1 cellular context compared by ENCODE assay signal in the genomic region with DNA sequence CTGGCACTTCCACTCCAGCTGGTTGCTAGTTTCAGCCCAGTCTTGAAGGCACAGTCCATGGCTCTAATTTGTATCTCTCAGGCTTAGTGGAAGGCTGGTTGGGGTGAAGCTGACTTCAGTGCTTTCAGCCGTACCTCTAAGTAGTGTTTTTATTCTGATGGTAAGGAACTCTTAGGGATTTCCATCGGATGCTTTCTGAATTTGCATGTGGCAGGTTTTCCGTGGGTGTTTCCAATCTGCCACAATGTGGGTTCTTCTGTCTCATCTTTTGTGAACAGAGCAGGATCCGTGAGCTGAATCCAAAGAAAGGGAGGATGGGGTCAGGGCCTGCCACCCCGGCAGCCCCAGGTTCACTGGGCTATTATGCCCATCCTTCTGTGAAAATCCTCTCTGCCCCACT.
TF ChIP-seq lines count a peak whose summit lies in the region.

No MANE protein-coding gene starts in this region.

TF ChIP-seq in GM23338, 12 proteins besides CTCF, POLR2A, EP300 and RAD21:
- TF ChIP-seq, protein P1, sequence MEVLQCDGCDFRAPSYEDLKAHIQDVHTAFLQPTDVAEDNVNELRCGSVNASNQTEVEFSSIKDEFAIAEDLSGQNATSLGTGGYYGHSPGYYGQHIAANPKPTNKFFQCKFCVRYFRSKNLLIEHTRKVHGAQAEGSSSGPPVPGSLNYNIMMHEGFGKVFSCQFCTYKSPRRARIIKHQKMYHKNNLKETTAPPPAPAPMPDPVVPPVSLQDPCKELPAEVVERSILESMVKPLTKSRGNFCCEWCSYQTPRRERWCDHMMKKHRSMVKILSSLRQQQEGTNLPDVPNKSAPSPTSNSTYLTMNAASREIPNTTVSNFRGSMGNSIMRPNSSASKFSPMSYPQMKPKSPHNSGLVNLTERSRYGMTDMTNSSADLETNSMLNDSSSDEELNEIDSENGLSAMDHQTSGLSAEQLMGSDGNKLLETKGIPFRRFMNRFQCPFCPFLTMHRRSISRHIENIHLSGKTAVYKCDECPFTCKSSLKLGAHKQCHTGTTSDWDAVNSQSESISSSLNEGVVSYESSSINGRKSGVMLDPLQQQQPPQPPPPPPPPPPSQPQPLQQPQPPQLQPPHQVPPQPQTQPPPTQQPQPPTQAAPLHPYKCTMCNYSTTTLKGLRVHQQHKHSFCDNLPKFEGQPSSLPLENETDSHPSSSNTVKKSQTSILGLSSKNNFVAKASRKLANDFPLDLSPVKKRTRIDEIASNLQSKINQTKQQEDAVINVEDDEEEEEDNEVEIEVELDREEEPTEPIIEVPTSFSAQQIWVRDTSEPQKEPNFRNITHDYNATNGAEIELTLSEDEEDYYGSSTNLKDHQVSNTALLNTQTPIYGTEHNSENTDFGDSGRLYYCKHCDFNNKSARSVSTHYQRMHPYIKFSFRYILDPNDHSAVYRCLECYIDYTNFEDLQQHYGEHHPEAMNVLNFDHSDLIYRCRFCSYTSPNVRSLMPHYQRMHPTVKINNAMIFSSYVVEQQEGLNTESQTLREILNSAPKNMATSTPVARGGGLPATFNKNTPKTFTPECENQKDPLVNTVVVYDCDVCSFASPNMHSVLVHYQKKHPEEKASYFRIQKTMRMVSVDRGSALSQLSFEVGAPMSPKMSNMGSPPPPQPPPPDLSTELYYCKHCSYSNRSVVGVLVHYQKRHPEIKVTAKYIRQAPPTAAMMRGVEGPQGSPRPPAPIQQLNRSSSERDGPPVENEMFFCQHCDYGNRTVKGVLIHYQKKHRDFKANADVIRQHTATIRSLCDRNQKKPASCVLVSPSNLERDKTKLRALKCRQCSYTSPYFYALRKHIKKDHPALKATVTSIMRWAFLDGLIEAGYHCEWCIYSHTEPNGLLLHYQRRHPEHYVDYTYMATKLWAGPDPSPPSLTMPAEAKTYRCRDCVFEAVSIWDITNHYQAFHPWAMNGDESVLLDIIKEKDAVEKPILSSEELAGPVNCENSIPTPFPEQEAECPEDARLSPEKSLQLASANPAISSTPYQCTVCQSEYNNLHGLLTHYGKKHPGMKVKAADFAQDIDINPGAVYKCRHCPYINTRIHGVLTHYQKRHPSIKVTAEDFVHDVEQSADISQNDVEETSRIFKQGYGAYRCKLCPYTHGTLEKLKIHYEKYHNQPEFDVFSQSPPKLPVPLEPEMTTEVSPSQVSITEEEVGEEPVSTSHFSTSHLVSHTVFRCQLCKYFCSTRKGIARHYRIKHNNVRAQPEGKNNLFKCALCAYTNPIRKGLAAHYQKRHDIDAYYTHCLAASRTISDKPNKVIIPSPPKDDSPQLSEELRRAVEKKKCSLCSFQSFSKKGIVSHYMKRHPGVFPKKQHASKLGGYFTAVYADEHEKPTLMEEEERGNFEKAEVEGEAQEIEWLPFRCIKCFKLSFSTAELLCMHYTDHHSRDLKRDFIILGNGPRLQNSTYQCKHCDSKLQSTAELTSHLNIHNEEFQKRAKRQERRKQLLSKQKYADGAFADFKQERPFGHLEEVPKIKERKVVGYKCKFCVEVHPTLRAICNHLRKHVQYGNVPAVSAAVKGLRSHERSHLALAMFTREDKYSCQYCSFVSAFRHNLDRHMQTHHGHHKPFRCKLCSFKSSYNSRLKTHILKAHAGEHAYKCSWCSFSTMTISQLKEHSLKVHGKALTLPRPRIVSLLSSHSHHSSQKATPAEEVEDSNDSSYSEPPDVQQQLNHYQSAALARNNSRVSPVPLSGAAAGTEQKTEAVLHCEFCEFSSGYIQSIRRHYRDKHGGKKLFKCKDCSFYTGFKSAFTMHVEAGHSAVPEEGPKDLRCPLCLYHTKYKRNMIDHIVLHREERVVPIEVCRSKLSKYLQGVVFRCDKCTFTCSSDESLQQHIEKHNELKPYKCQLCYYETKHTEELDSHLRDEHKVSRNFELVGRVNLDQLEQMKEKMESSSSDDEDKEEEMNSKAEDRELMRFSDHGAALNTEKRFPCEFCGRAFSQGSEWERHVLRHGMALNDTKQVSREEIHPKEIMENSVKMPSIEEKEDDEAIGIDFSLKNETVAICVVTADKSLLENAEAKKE (CRISPR knock-in tag; IDR thresholded peaks at IDR 0.05): no peak
- no peak for TF ChIP-seq ZNF114 (CRISPR knock-in tag; IDR thresholded peaks at IDR 0.05)
- TF ChIP-seq, protein P2, sequence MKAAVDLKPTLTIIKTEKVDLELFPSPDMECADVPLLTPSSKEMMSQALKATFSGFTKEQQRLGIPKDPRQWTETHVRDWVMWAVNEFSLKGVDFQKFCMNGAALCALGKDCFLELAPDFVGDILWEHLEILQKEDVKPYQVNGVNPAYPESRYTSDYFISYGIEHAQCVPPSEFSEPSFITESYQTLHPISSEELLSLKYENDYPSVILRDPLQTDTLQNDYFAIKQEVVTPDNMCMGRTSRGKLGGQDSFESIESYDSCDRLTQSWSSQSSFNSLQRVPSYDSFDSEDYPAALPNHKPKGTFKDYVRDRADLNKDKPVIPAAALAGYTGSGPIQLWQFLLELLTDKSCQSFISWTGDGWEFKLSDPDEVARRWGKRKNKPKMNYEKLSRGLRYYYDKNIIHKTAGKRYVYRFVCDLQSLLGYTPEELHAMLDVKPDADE (IDR thresholded peaks at IDR 0.05): no peak
- no peak for TF ChIP-seq CREB1 (CRISPR knock-in tag; IDR thresholded peaks at IDR 0.05; ENCODE audit: low read depth)
- no peak for TF ChIP-seq NANOG (IDR thresholded peaks at IDR 0.05; ENCODE audit: borderline replicate concordance)
- TF ChIP-seq STAT1 (IDR thresholded peaks at IDR 0.05; ENCODE audit: unreplicated experiment): no peak
- TF ChIP-seq, protein P3, sequence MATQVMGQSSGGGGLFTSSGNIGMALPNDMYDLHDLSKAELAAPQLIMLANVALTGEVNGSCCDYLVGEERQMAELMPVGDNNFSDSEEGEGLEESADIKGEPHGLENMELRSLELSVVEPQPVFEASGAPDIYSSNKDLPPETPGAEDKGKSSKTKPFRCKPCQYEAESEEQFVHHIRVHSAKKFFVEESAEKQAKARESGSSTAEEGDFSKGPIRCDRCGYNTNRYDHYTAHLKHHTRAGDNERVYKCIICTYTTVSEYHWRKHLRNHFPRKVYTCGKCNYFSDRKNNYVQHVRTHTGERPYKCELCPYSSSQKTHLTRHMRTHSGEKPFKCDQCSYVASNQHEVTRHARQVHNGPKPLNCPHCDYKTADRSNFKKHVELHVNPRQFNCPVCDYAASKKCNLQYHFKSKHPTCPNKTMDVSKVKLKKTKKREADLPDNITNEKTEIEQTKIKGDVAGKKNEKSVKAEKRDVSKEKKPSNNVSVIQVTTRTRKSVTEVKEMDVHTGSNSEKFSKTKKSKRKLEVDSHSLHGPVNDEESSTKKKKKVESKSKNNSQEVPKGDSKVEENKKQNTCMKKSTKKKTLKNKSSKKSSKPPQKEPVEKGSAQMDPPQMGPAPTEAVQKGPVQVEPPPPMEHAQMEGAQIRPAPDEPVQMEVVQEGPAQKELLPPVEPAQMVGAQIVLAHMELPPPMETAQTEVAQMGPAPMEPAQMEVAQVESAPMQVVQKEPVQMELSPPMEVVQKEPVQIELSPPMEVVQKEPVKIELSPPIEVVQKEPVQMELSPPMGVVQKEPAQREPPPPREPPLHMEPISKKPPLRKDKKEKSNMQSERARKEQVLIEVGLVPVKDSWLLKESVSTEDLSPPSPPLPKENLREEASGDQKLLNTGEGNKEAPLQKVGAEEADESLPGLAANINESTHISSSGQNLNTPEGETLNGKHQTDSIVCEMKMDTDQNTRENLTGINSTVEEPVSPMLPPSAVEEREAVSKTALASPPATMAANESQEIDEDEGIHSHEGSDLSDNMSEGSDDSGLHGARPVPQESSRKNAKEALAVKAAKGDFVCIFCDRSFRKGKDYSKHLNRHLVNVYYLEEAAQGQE (IDR thresholded peaks at IDR 0.05; ENCODE audit: unreplicated experiment): no peak
- no peak for TF ChIP-seq JUNB (IDR thresholded peaks at IDR 0.05; ENCODE audit: unreplicated experiment)
- TF ChIP-seq ZNF331 (CRISPR knock-in tag; IDR thresholded peaks at IDR 0.05; ENCODE audit: low read depth): no peak
- no peak for TF ChIP-seq EZH2 (IDR thresholded peaks at IDR 0.05; ENCODE audit: low read depth, unreplicated experiment)
- no peak for TF ChIP-seq EZH2phosphoT487 (IDR thresholded peaks at IDR 0.05; ENCODE audit: unreplicated experiment)
- TF ChIP-seq POLR2AphosphoS5 (IDR thresholded peaks at IDR 0.05; ENCODE audit: low read depth): no peak
